Comparison of ENCODE assay signal across 29 cellular contexts in the genomic region with DNA sequence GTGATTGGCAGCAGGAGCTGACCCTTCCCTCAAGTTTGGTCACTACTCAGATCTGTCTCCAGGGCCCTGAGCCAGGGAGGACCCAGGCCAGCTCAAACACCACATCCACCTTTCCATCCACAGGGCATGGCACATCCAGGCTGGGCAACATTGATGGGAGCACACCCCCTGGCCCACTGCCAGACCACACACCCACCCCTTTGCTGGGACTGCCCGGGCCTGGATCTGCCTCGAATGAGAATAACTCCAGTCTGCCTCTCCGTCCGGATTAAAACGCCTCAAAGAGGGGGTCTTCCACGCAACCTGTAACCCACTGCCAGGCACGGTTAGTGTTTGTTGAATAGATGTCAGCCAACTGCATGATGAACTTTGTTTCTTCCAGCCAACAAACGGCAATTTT.
"Had no signal": no experiment of that assay in that cellular context is flagged by ENCODE, and none has a peak within 500 bp of the region (broad histone marks: within the 10 kb centered on the region; RNA-seq: fewer than 3 reads in every experiment).

No MANE protein-coding gene starts in this region.

- ATAC-seq: activated CD4-positive, CD25-positive, alpha-beta regulatory T cell treated with anti-CD3 and anti-CD28 coated beads, Interleukin-2, amount 50 U/mL, for 24 hours; activated CD8-positive, alpha-beta T cell treated with anti-CD3 and anti-CD28 coated beads for 36 hours; activated T-cell treated with anti-CD3 and anti-CD28 coated beads, Interleukin-2, amount 50 U/mL, for 4 hours; activated T-helper 17 cell treated with anti-CD3 and anti-CD28 coated beads, Interleukin-2, amount 50 U/mL, for 72 hours; body of pancreas; esophagus mucosa; T-cell had no signal

- H3K27ac ChIP-seq: body of pancreas, cardiac muscle cell, coronary artery, dorsolateral prefrontal cortex, WERI-Rb-1 had no signal

- H3K27me3 ChIP-seq: body of pancreas, cardiac muscle cell had no signal

- H3K4me3 ChIP-seq: body of pancreas, cardiac muscle cell, coronary artery, dorsolateral prefrontal cortex had no signal

- FAIRE-seq: astrocyte, frontal cortex had no signal

- H3K36me3 ChIP-seq: cardiac muscle cell, WERI-Rb-1 had no signal

- H3K9me3 ChIP-seq: body of pancreas had no signal

- DNase-seq: activated B cell treated with CpG ODN at 0.5 μM for 24 hours; activated CD4-positive, alpha-beta T cell treated with anti-CD3 and anti-CD28 coated beads for 48 hours; activated CD4-positive, alpha-beta T cell treated with anti-CD3 and anti-CD28 coated beads, Interleukin-2, amount 50 U/mL, for 1 hour; activated CD4-positive, alpha-beta T cell treated with anti-CD3 and anti-CD28 coated beads, Interleukin-2, amount 50 U/mL, for 48 hours; activated CD8-positive, alpha-beta memory T cell treated with anti-CD3 and anti-CD28 coated beads for 24 hours; activated CD8-positive, alpha-beta T cell treated with anti-CD3 and anti-CD28 coated beads for 36 hours; activated effector memory CD4-positive, alpha-beta T cell treated with Interleukin-2 at 50 U/mL for 16 hours; activated gamma-delta T cell treated with Interleukin-2 at 50 U/mL for 16 hours; activated naive CD4-positive, alpha-beta T cell treated with anti-CD3 and anti-CD28 coated beads, Interleukin-2, amount 50 U/mL, for 16 hours; activated naive CD4-positive, alpha-beta T cell treated with Interleukin-2 at 50 U/mL for 16 hours; activated T-cell treated with anti-CD3 and anti-CD28 coated beads, Interleukin-2, amount 50 U/mL, for 4 hours; amniotic stem cell; anterior cingulate cortex; body of pancreas; dorsolateral prefrontal cortex; effector memory CD4-positive, alpha-beta T cell; endodermal cell; foreskin fibroblast; head of caudate nucleus; T-cell; T1000; WERI-Rb-1 had no signal
